21 cellular contexts compared by ENCODE assay signal in the genomic region with DNA sequence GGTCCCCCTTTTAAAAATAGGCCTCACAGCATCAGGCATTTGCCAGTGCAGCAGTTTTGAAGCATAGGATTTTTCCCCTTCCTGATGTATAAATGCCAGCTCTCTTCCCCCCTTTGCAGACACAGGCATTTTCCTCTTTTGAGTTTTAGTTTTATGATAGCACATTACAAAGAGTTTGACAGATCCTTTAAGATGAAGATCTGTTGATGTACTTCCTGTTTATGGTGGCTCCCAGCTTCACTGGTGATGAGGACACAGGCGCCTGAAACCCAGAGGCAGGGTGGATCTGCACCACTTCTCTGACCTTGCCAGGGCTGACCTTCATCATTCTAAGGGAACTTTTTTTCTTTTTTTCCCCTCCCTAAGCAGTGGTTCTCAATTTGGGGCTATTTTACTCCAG.
DNase-seq lines count a peak whose midpoint lies in the region; ATAC-seq and TF ChIP-seq lines count a peak whose summit lies in the region.
"Had no signal": no experiment of that assay in that cellular context is flagged by ENCODE, and none has a peak within 500 bp of the region (broad histone marks: within the 10 kb centered on the region; RNA-seq: fewer than 3 reads in every experiment).

No MANE protein-coding gene starts in this region.

- H3K79me2 ChIP-seq in DND-41 (ENCODE audit: insufficient read depth, low read length) (no peaks in the 10 kb centered on the region), osteoblast (ENCODE audit: insufficient read depth, low read length) (peaks cover 9% of the 10 kb centered on the region)

- no peaks in the 10 kb centered on the region for H3K36me3 ChIP-seq in DND-41 (ENCODE audit: insufficient read depth, low read length)
- H3K36me3 ChIP-seq in HEK293 (ENCODE audit: control insufficient read depth in 2 of 2, insufficient read depth in 1 of 2, low read length in 2 of 2), result no peaks in the 10 kb centered on the region
- H3K36me3 ChIP-seq in esophagus squamous epithelium, result no peaks in the 10 kb centered on the region
- H3K36me3 ChIP-seq in stomach, result no peaks in the 10 kb centered on the region
- H3K36me3 ChIP-seq in osteoblast (ENCODE audit: insufficient read depth, low read length), result no peaks in the 10 kb centered on the region
- H3K36me3 ChIP-seq: HAP-1, left lung, prostate gland had no signal

- POLR2A ChIA-PET in HEK293 (lab: Yijun Ruan, JAX), result interaction anchor here (0.6 kb wide), 1 partner anchor 316 kb away, joined by 5 read pairs; no protein-coding TSS in a partner anchor

- no peaks in the 10 kb centered on the region for H3K27me3 ChIP-seq in DND-41 (ENCODE audit: insufficient read depth, low read length, poor library complexity)
- no peaks in the 10 kb centered on the region for H3K27me3 ChIP-seq in esophagus squamous epithelium
- H3K27me3 ChIP-seq in stomach, result no peaks in the 10 kb centered on the region
- H3K27me3 ChIP-seq in osteoblast (ENCODE audit: insufficient read depth, low read length), result no peaks in the 10 kb centered on the region
- H3K27me3 ChIP-seq: left lung had no signal

- TF ChIP-seq POLR2A in esophagus squamous epithelium (IDR thresholded peaks at IDR 0.05) (no peak), stomach (IDR thresholded peaks at IDR 0.05) (no peak)

- CTCF ChIA-PET in HEK293 (lab: Yijun Ruan, JAX), result no interaction called here

- H3K4me1 ChIP-seq in DND-41 (ENCODE audit: insufficient read depth, low read length), result peaks cover 14% of the 10 kb centered on the region
- H3K4me1 ChIP-seq in HEK293 (ENCODE audit: control insufficient read depth, insufficient read depth, low read length), result peaks cover 36% of the 10 kb centered on the region
- H3K4me1 ChIP-seq in esophagus squamous epithelium, result peaks cover 0 to 49% (median 16%) of the 10 kb centered on the region in 3 donors
- H3K4me1 ChIP-seq in stomach, result peaks cover 14 to 79% (median 49%) of the 10 kb centered on the region in 4 donors
- H3K4me1 ChIP-seq in osteoblast (ENCODE audit: insufficient read depth, low read length), result peaks cover 15% of the 10 kb centered on the region
- H3K4me1 ChIP-seq: prostate gland had no signal

- H3K9me3 ChIP-seq in DND-41 (ENCODE audit: insufficient read depth, low read length, severe bottlenecking) (no peaks in the 10 kb centered on the region), HEK293 (ENCODE audit: control insufficient read depth, insufficient read depth, low read depth, low read length) (no peaks in the 10 kb centered on the region), esophagus squamous epithelium (no peaks in the 10 kb centered on the region), stomach (no peaks in the 10 kb centered on the region), osteoblast (ENCODE audit: low read depth, low read length) (no peaks in the 10 kb centered on the region)
- H3K9me3 ChIP-seq: HAP-1, left lung, prostate gland had no signal

- DNase-seq in DND-41 (peak; percentile 11), esophagus squamous epithelium (lab: John Stamatoyannopoulos, UW) (no peak), stomach (no peak), osteoblast (ENCODE audit: insufficient read length, low spot score, missing footprints) (no peak), T-helper 1 cell (no peak), germinal center (ENCODE audit: low spot score) (no peak)
- DNase-seq: activated CD4-positive, alpha-beta T cell treated with anti-CD3 and anti-CD28 coated beads, Interleukin-2, amount 50 U/mL, for 1 hour; Calu3; effector CD4-positive, alpha-beta T cell; hypothalamus; left lung; NCI-H1092 treated with DMSO at 0.1 percent for 48 hours; NCI-H187 treated with DMSO at 0.1 percent for 48 hours; NCI-H526 treated with DMSO at 0.1 percent for 48 hours; T-helper 2 cell had no signal

- no peak overlapping the region for H3K27ac ChIP-seq in DND-41 (ENCODE audit: low read length)
- no peak overlapping the region for H3K27ac ChIP-seq in HEK293 (ENCODE audit: extremely low read depth, low read depth, low read length)
- H3K27ac ChIP-seq in esophagus squamous epithelium, result peak overlapping the region in 3 of 4 donors; percentile 17 to 56 (median 36)
- peak overlapping the region in 3 of 5 donors; percentile 14 to 63 (median 43) for H3K27ac ChIP-seq in stomach
- no peak overlapping the region for H3K27ac ChIP-seq in osteoblast (ENCODE audit: low read depth, low read length)
- H3K27ac ChIP-seq: C4-2B, prostate gland had no signal

- WGBS in esophagus squamous epithelium, 2 donors, result 94 to 100% methylated on average over 1 of the region's 1 CpG
- 88 to 100% (median 96%) methylated on average over 1 of the region's 1 CpG for WGBS in stomach, 5 donors

- ATAC-seq in DND-41 (ENCODE audit: insufficient read depth, low read depth) (peak; percentile 64; the same call in 2 of the 3 replicates), HG03521 (IDR thresholded peaks at IDR 0.05; ENCODE audit: unreplicated experiment) (no peak)
- ATAC-seq: HepG2, left lung had no signal

- no peak overlapping the region for H2AFZ ChIP-seq in DND-41 (ENCODE audit: low read depth, low read length)
- no peak overlapping the region for H2AFZ ChIP-seq in osteoblast (ENCODE audit: low read length)

- no peak overlapping the region for H3K9ac ChIP-seq in DND-41 (ENCODE audit: low read depth, low read length)

- intact Hi-C loops in esophagus squamous epithelium (cut with DNase I), result no loop called here
- intact Hi-C loops in stomach (cut with DNase I; ENCODE audit: low total_unique reads), result no loop called here

- H4K20me1 ChIP-seq in DND-41 (ENCODE audit: insufficient read depth, low read length), result no peaks in the 10 kb centered on the region
- H4K20me1 ChIP-seq in osteoblast (ENCODE audit: insufficient read depth, low read length), result peaks cover 4% of the 10 kb centered on the region

- TF ChIP-seq EP300 in stomach (IDR thresholded peaks at IDR 0.05), result no peak

- H3K4me3 ChIP-seq in DND-41 (ENCODE audit: low read depth in 1 of 2, low read length in 2 of 2) (no peak overlapping the region), HEK293 (ENCODE audit: low read depth, low read length) (no peak overlapping the region), esophagus squamous epithelium (no peak overlapping the region), stomach (no peak overlapping the region), osteoblast (ENCODE audit: insufficient read depth, low read length) (no peak overlapping the region)
- H3K4me3 ChIP-seq: HAP-1, left lung, prostate gland had no signal

- TF ChIP-seq CTCF in DND-41 (IDR thresholded peaks at IDR 0.05; ENCODE audit: borderline replicate concordance, extremely low read depth, low read length, poor library complexity, severe bottlenecking), result no peak
- TF ChIP-seq CTCF in HEK293 (tag by site-specific recombination; IDR thresholded peaks at IDR 0.05), result no peak
- no peak for TF ChIP-seq CTCF in esophagus squamous epithelium (IDR thresholded peaks at IDR 0.05)
- TF ChIP-seq CTCF in stomach (IDR thresholded peaks at IDR 0.05), result no peak
- TF ChIP-seq CTCF in osteoblast (IDR thresholded peaks at IDR 0.05; ENCODE audit: extremely low read depth, low read depth, low read length), result no peak

- H3K4me2 ChIP-seq in DND-41 (ENCODE audit: insufficient read depth, low read length) (no peak overlapping the region), osteoblast (ENCODE audit: insufficient read depth, low read length) (no peak overlapping the region)

TF ChIP-seq in HEK293, 187 proteins besides CTCF, POLR2A, EP300 and RAD21:
- TF ChIP-seq ZBTB20 (tag by site-specific recombination; IDR thresholded peaks at IDR 0.05), result peak; percentile 56; the same call in 1 of the 2 replicates
- no peak for TF ChIP-seq ZNF664 (tag by site-specific recombination; IDR thresholded peaks at IDR 0.05)
TF ChIP-seq in HEK293: peak in this region for 1.

Comparison
In these comparisons a context has a peak if more than half of its experiments do, and no peak if none do; other contexts are left out.
1. H3K27ac ChIP-seq: peak in esophagus squamous epithelium (3 of 4) and stomach (3 of 5); none in DND-41 (single experiment), HEK293 (single experiment) and osteoblast (single experiment).